In the genomic region with DNA sequence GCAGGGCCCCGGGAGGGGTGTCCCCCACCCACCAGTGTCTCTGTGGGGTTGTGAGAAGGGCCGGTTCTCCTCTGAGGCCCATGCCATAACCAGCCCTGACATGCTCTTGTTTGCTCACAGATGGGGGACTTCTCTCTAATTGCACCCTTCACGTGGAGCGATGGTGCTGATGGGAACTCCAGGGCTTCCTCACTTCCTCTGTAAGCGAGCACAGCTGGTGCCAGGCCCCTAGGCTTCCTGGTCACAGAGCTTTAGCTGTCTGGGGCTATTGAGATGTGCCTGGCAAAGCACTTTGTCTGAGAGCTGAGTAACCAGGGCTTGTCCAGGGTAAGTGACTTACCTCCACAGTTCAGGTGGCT, we compare ENCODE assay signal across 11 cellular contexts. TPM values are rescaled to one million over a fixed set of nuclear protein-coding genes. Genes with fewer than 3 reads are reported as not detected.
DNase-seq lines count a peak whose midpoint lies in the region; ATAC-seq and TF ChIP-seq lines count a peak whose summit lies in the region.
"Had no signal": no experiment of that assay in that cellular context is flagged by ENCODE, and none has a peak within 500 bp of the region (broad histone marks: within the 10 kb centered on the region; RNA-seq: fewer than 3 reads in every experiment).

No MANE protein-coding gene starts in this region.

- no peaks in the 10 kb centered on the region for H3K4me1 ChIP-seq in thymus (ENCODE audit: control insufficient read depth, insufficient read depth, low read length)

- H3K36me3 Mint-ChIP-seq in activated naive CD4-positive, alpha-beta T cell treated with anti-CD3 and anti-CD28 coated beads, Interleukin-2, amount 50 U/mL, for 72 hours = peaks cover 16 to 22% of the 10 kb centered on the region in 2 donors
- peaks cover 34% of the 10 kb centered on the region for H3K36me3 Mint-ChIP-seq in CD4-positive, alpha-beta T cell (ENCODE audit: low read depth)

- no peak overlapping the region for H3K4me3 Mint-ChIP-seq in CD4-positive, alpha-beta T cell

- H3K27ac Mint-ChIP-seq in activated naive CD4-positive, alpha-beta T cell treated with anti-CD3 and anti-CD28 coated beads, Interleukin-2, amount 50 U/mL, for 72 hours = no peak overlapping the region
- no peak overlapping the region for H3K27ac Mint-ChIP-seq in CD4-positive, alpha-beta T cell

- no peak for DNase-seq in activated naive CD4-positive, alpha-beta T cell treated with anti-CD3 and anti-CD28 coated beads, Interleukin-2, amount 50 U/mL, for 72 hours (ENCODE audit: low spot score in 2 of 2)
- no peak for DNase-seq in activated naive CD4-positive, alpha-beta T cell treated with Interleukin-2 at 50 U/mL for 16 hours
- DNase-seq in RWPE1 (ENCODE audit: low spot score) (no peak), NCI-H128 (lab: John Stamatoyannopoulos, UW; ENCODE audit: unreplicated experiment) (no peak), SKM-1 (lab: John Stamatoyannopoulos, UW; ENCODE audit: unreplicated experiment) (no peak)
- no peak for DNase-seq in CD4-positive, alpha-beta T cell
- DNase-seq: glutamatergic neuron had no signal

- H3K27me3 ChIP-seq in thymus (ENCODE audit: control insufficient read depth, insufficient read depth) = no peaks in the 10 kb centered on the region
- no peaks in the 10 kb centered on the region for H3K27me3 ChIP-seq in CD4-positive, alpha-beta T cell (ENCODE audit: control insufficient read depth, insufficient read depth, low read length)
- H3K27me3 ChIP-seq: cardiac muscle cell, vagina had no signal

- peaks cover 15 to 18% of the 10 kb centered on the region in 2 donors for H3K9me3 Mint-ChIP-seq in activated naive CD4-positive, alpha-beta T cell treated with anti-CD3 and anti-CD28 coated beads, Interleukin-2, amount 50 U/mL, for 72 hours
- H3K9me3 Mint-ChIP-seq in CD4-positive, alpha-beta T cell = peaks cover 13% of the 10 kb centered on the region

- H3K4me1 Mint-ChIP-seq in CD4-positive, alpha-beta T cell (ENCODE audit: low read depth) = peaks cover 32% of the 10 kb centered on the region

- WGBS in thymus = 47% methylated on average over 5 of the region's 5 CpGs

- no peaks in the 10 kb centered on the region for H3K36me3 ChIP-seq in thymus (ENCODE audit: control insufficient read depth, insufficient read depth)
- H3K36me3 ChIP-seq: cardiac muscle cell, vagina had no signal

- POLR2A ChIA-PET in RWPE1 (lab: Yijun Ruan, JAX; ENCODE audit: low non-redundant PET) = no interaction called here
- POLR2A ChIA-PET in CD4-positive, alpha-beta T cell (lab: Charles Lee) = no interaction called here

- H3K4me3 ChIP-seq in thymus (ENCODE audit: low read length) = no peak overlapping the region
- H3K4me3 ChIP-seq: cardiac muscle cell, vagina had no signal

- intact Hi-C loops in CD4-positive, alpha-beta T cell (cut with DNase I, micrococcal nuclease) = no loop called here

- H3K27ac ChIP-seq in RWPE1 (peak overlapping the region; percentile 66), thymus (ENCODE audit: low read depth) (peak overlapping the region; percentile 18)
- no peak overlapping the region for H3K27ac ChIP-seq in CD4-positive, alpha-beta T cell (ENCODE audit: low read depth, low read length)
- H3K27ac ChIP-seq: cardiac muscle cell, vagina had no signal

- CTCF ChIA-PET in RWPE1 (lab: Yijun Ruan, JAX) = no interaction called here
- CTCF ChIA-PET in CD4-positive, alpha-beta T cell (lab: Charles Lee) = no interaction called here

- peak; percentile 54 to 86 for ATAC-seq in activated naive CD4-positive, alpha-beta T cell treated with anti-CD3 and anti-CD28 coated beads, Interleukin-2, amount 50 U/mL, for 72 hours
- ATAC-seq in HG03039 (IDR thresholded peaks at IDR 0.05; ENCODE audit: unreplicated experiment) = peak; percentile 68
- no peak for ATAC-seq in CD4-positive, alpha-beta T cell (ENCODE audit: poor library complexity)

- no peaks in the 10 kb centered on the region for H3K9me3 ChIP-seq in thymus (ENCODE audit: control insufficient read depth)
- H3K9me3 ChIP-seq in CD4-positive, alpha-beta T cell (ENCODE audit: control insufficient read depth, low read length) = peaks cover 22% of the 10 kb centered on the region
- H3K9me3 ChIP-seq: vagina had no signal

- TF ChIP-seq CTCF in RWPE1 (conservative IDR thresholded peaks at IDR 0.05; ENCODE audit: low read depth) = no peak
- no peak for TF ChIP-seq CTCF in CD4-positive, alpha-beta T cell (IDR thresholded peaks at IDR 0.05)

- H3K27me3 Mint-ChIP-seq in CD4-positive, alpha-beta T cell = no peaks in the 10 kb centered on the region

RNA-seq across cellular contexts. Expression of gene PHF2, which starts 36.4 kb away (rescaled TPM):
- 10 to 100 TPM; 12.3 to 15.5 TPM for total RNA-seq in activated naive CD4-positive, alpha-beta T cell treated with anti-CD3 and anti-CD28 coated beads, Interleukin-2, amount 50 U/mL, for 72 hours
- polyA plus RNA-seq in thymus = 26.8 TPM
- total RNA-seq in CD4-positive, alpha-beta T cell = 10 to 100 TPM; 27.3 to 28.8 TPM
